38 cellular contexts compared by ENCODE assay signal in genomic region chr12:18302809-18303430, GRCh38. TPM values are rescaled to one million over a fixed set of nuclear protein-coding genes. Genes with fewer than 3 reads are reported as not detected.
"Had no signal": no experiment of that assay in that cellular context is flagged by ENCODE, and none has a peak within 500 bp of the region (broad histone marks: within the 10 kb centered on the region; RNA-seq: fewer than 3 reads in every experiment).

No MANE protein-coding gene starts in this region.

- H3K36me3 ChIP-seq: adrenal gland, brain microvascular endothelial cell had no signal

- ATAC-seq: activated CD4-positive, alpha-beta T cell treated with anti-CD3 and anti-CD28 coated beads for 36 hours; activated CD4-positive, CD25-positive, alpha-beta regulatory T cell treated with anti-CD3 and anti-CD28 coated beads, Interleukin-2, amount 50 U/mL, for 24 hours; activated CD8-positive, alpha-beta memory T cell treated with anti-CD3 and anti-CD28 coated beads, Interleukin-2, amount 10 ng/mL, durations not matched to agents 7 days and 5 days; activated CD8-positive, alpha-beta T cell treated with anti-CD3 and anti-CD28 coated beads, Interleukin-2, amount 10 ng/mL, durations not matched to agents 7 days and 5 days; activated naive CD4-positive, alpha-beta T cell treated with anti-CD3 and anti-CD28 coated beads, Interleukin-2, amount 50 U/mL, for 72 hours; activated T-cell treated with anti-CD3 and anti-CD28 coated beads, Interleukin-2, amount 50 U/mL, for 4 hours; activated T-cell treated with anti-CD3 and anti-CD28 coated beads, Interleukin-2, amount 50 U/mL, for 72 hours; activated T-helper 17 cell treated with anti-CD3 and anti-CD28 coated beads, Interleukin-2, amount 50 U/mL, for 72 hours; body of pancreas had no signal

- FAIRE-seq: astrocyte, TTC549 had no signal

- H3K4me3 ChIP-seq: adrenal gland, body of pancreas, breast epithelium had no signal

- DNase-seq: activated CD4-positive, alpha-beta memory T cell treated with anti-CD3 and anti-CD28 coated beads, Interleukin-2, amount 10 ng/mL, durations not matched to agents 7 days and 5 days; activated CD4-positive, alpha-beta T cell treated with anti-CD3 and anti-CD28 coated beads for 1 hour; activated CD4-positive, alpha-beta T cell treated with anti-CD3 and anti-CD28 coated beads for 36 hours; activated CD4-positive, alpha-beta T cell treated with anti-CD3 and anti-CD28 coated beads for 48 hours; activated CD4-positive, alpha-beta T cell treated with anti-CD3 and anti-CD28 coated beads, Interleukin-2, amount 10 ng/mL, durations not matched to agents 7 days and 5 days; activated CD4-positive, alpha-beta T cell treated with anti-CD3 and anti-CD28 coated beads, Interleukin-2, amount 50 U/mL, for 48 hours; activated CD4-positive, CD25-positive, alpha-beta regulatory T cell; activated CD8-positive, alpha-beta memory T cell treated with anti-CD3 and anti-CD28 coated beads for 24 hours; activated CD8-positive, alpha-beta memory T cell treated with anti-CD3 and anti-CD28 coated beads, Interleukin-2, amount 10 ng/mL, durations not matched to agents 7 days and 5 days; activated CD8-positive, alpha-beta memory T cell treated with anti-CD3 and anti-CD28 coated beads, Interleukin-2, amount 50 U/mL, for 48 hours; activated CD8-positive, alpha-beta T cell treated with anti-CD3 and anti-CD28 coated beads, Interleukin-2, amount 10 ng/mL, durations not matched to agents 7 days and 5 days; activated effector memory CD4-positive, alpha-beta T cell treated with anti-CD3 and anti-CD28 coated beads, Interleukin-2, amount 50 U/mL, for 16 hours; activated gamma-delta T cell treated with Interleukin-2 at 50 U/mL for 16 hours; activated naive CD4-positive, alpha-beta T cell; activated naive CD4-positive, alpha-beta T cell treated with anti-CD3 and anti-CD28 coated beads for 36 hours; activated naive CD4-positive, alpha-beta T cell treated with anti-CD3 and anti-CD28 coated beads, Interleukin-2, amount 50 U/mL, for 16 hours; activated naive CD8-positive, alpha-beta T cell treated with anti-CD3 and anti-CD28 coated beads for 36 hours; activated T-cell treated with anti-CD3 and anti-CD28 coated beads, Interleukin-2, amount 50 U/mL, for 4 hours; activated T-cell treated with anti-CD3 and anti-CD28 coated beads, Interleukin-2, amount 50 U/mL, for 72 hours; adrenal gland; amniotic stem cell; aorta; body of pancreas; brain microvascular endothelial cell; central memory CD4-positive, alpha-beta T cell; T-helper 2 cell; T-helper 9 cell had no signal

- H3K9me3 Mint-ChIP-seq: activated CD4-positive, alpha-beta memory T cell treated with anti-CD3 and anti-CD28 coated beads, Interleukin-2, amount 10 ng/mL, durations not matched to agents 7 days and 5 days had no signal

- H3K27ac ChIP-seq: adrenal gland, body of pancreas, brain microvascular endothelial cell, breast epithelium, VCaP had no signal

- H3K4me1 Mint-ChIP-seq: activated CD4-positive, alpha-beta memory T cell treated with anti-CD3 and anti-CD28 coated beads, Interleukin-2, amount 10 ng/mL, durations not matched to agents 7 days and 5 days; activated CD4-positive, alpha-beta T cell treated with anti-CD3 and anti-CD28 coated beads for 36 hours; activated CD4-positive, alpha-beta T cell treated with anti-CD3 and anti-CD28 coated beads, Interleukin-2, amount 10 ng/mL, durations not matched to agents 7 days and 5 days; activated CD8-positive, alpha-beta memory T cell treated with anti-CD3 and anti-CD28 coated beads, Interleukin-2, amount 10 ng/mL, durations not matched to agents 7 days and 5 days; activated naive CD8-positive, alpha-beta T cell treated with anti-CD3 and anti-CD28 coated beads for 36 hours; activated T-helper 17 cell treated with anti-CD3 and anti-CD28 coated beads, Interleukin-2, amount 50 U/mL, for 72 hours had no signal

- H3K9me3 ChIP-seq: adrenal gland had no signal

- H3K36me3 Mint-ChIP-seq: activated CD8-positive, alpha-beta memory T cell treated with anti-CD3 and anti-CD28 coated beads, Interleukin-2, amount 10 ng/mL, durations not matched to agents 7 days and 5 days; activated naive CD8-positive, alpha-beta T cell treated with anti-CD3 and anti-CD28 coated beads for 36 hours had no signal

- H3K27me3 Mint-ChIP-seq: activated CD4-positive, alpha-beta memory T cell treated with anti-CD3 and anti-CD28 coated beads, Interleukin-2, amount 10 ng/mL, durations not matched to agents 7 days and 5 days; activated CD4-positive, alpha-beta T cell treated with anti-CD3 and anti-CD28 coated beads for 36 hours; activated CD4-positive, alpha-beta T cell treated with anti-CD3 and anti-CD28 coated beads, Interleukin-2, amount 10 ng/mL, durations not matched to agents 7 days and 5 days; activated CD8-positive, alpha-beta memory T cell treated with anti-CD3 and anti-CD28 coated beads, Interleukin-2, amount 10 ng/mL, durations not matched to agents 7 days and 5 days; activated naive CD8-positive, alpha-beta T cell treated with anti-CD3 and anti-CD28 coated beads for 36 hours; activated T-helper 17 cell treated with anti-CD3 and anti-CD28 coated beads, Interleukin-2, amount 50 U/mL, for 72 hours had no signal

- H3K4me3 Mint-ChIP-seq: activated CD4-positive, alpha-beta memory T cell treated with anti-CD3 and anti-CD28 coated beads, Interleukin-2, amount 10 ng/mL, durations not matched to agents 7 days and 5 days; activated CD4-positive, alpha-beta T cell treated with anti-CD3 and anti-CD28 coated beads for 36 hours; activated CD4-positive, alpha-beta T cell treated with anti-CD3 and anti-CD28 coated beads, Interleukin-2, amount 10 ng/mL, durations not matched to agents 7 days and 5 days; activated CD8-positive, alpha-beta memory T cell treated with anti-CD3 and anti-CD28 coated beads, Interleukin-2, amount 10 ng/mL, durations not matched to agents 7 days and 5 days; activated CD8-positive, alpha-beta T cell treated with anti-CD3 and anti-CD28 coated beads, Interleukin-2, amount 10 ng/mL, durations not matched to agents 7 days and 5 days; activated naive CD4-positive, alpha-beta T cell treated with anti-CD3 and anti-CD28 coated beads for 36 hours; activated naive CD8-positive, alpha-beta T cell treated with anti-CD3 and anti-CD28 coated beads for 36 hours; activated T-cell treated with anti-CD3 and anti-CD28 coated beads, Interleukin-2, amount 50 U/mL, for 4 hours; activated T-cell treated with anti-CD3 and anti-CD28 coated beads, Interleukin-2, amount 50 U/mL, for 72 hours; activated T-helper 1 cell treated with anti-CD3 and anti-CD28 coated beads, Interleukin-12 subunit alpha, Interleukin-12 subunit beta, Interleukin-2, Interleukin-4 antibody, amounts not matched to agents 30 ng/mL and 10 ng/mL and 1 ng/mL, durations not matched to agents 14 hours and 24 hours and 36 hours; activated T-helper 17 cell treated with anti-CD3 and anti-CD28 coated beads, Interleukin-2, amount 50 U/mL, for 72 hours; T-helper 1 cell treated with Interleukin-12 subunit alpha and Interleukin-12 subunit beta and Interleukin-4 antibody, amounts not matched to agents 30 μg/mL and 1 μg/mL, for 36 hours; T-helper 2 cell treated with Interferon-gamma antibody and Interleukin-4, amounts not matched to agents 5 μg/mL and 100 μg/mL, for 36 hours had no signal

- H3K27me3 ChIP-seq: adrenal gland, body of pancreas, brain microvascular endothelial cell, breast epithelium had no signal

- H3K27ac Mint-ChIP-seq: activated CD4-positive, alpha-beta memory T cell treated with anti-CD3 and anti-CD28 coated beads, Interleukin-2, amount 10 ng/mL, durations not matched to agents 7 days and 5 days; activated CD4-positive, alpha-beta T cell treated with anti-CD3 and anti-CD28 coated beads for 36 hours; activated CD4-positive, alpha-beta T cell treated with anti-CD3 and anti-CD28 coated beads, Interleukin-2, amount 10 ng/mL, durations not matched to agents 7 days and 5 days; activated CD8-positive, alpha-beta memory T cell treated with anti-CD3 and anti-CD28 coated beads, Interleukin-2, amount 10 ng/mL, durations not matched to agents 7 days and 5 days; activated CD8-positive, alpha-beta T cell treated with anti-CD3 and anti-CD28 coated beads, Interleukin-2, amount 10 ng/mL, durations not matched to agents 7 days and 5 days; activated naive CD4-positive, alpha-beta T cell treated with anti-CD3 and anti-CD28 coated beads for 36 hours; activated naive CD4-positive, alpha-beta T cell treated with anti-CD3 and anti-CD28 coated beads, Interleukin-2, amount 50 U/mL, for 72 hours; activated naive CD8-positive, alpha-beta T cell treated with anti-CD3 and anti-CD28 coated beads for 36 hours; activated T-cell treated with anti-CD3 and anti-CD28 coated beads, Interleukin-2, amount 50 U/mL, for 72 hours; activated T-helper 1 cell treated with anti-CD3 and anti-CD28 coated beads, Interleukin-12 subunit alpha, Interleukin-12 subunit beta, Interleukin-2, Interleukin-4 antibody, amounts not matched to agents 30 ng/mL and 10 ng/mL and 1 ng/mL, durations not matched to agents 14 hours and 24 hours and 36 hours; activated T-helper 17 cell treated with anti-CD3 and anti-CD28 coated beads, Interleukin-2, amount 50 U/mL, for 72 hours; T-helper 1 cell treated with Interleukin-12 subunit alpha and Interleukin-12 subunit beta and Interleukin-4 antibody, amounts not matched to agents 30 μg/mL and 1 μg/mL, for 36 hours; T-helper 2 cell treated with Interferon-gamma antibody and Interleukin-4, amounts not matched to agents 5 μg/mL and 100 μg/mL, for 36 hours had no signal

- H3K4me1 ChIP-seq: adrenal gland, body of pancreas, breast epithelium had no signal

RNA-seq across cellular contexts. Expression of gene PIK3C2G, which starts 41.6 kb away (rescaled TPM):
- total RNA-seq: activated CD4-positive, alpha-beta memory T cell treated with anti-CD3 and anti-CD28 coated beads, Interleukin-2, amount 10 ng/mL, durations not matched to agents 7 days and 5 days; activated CD4-positive, alpha-beta T cell treated with anti-CD3 and anti-CD28 coated beads for 36 hours; activated CD4-positive, alpha-beta T cell treated with anti-CD3 and anti-CD28 coated beads, Interleukin-2, amount 10 ng/mL, durations not matched to agents 7 days and 5 days; activated CD8-positive, alpha-beta memory T cell treated with anti-CD3 and anti-CD28 coated beads, Interleukin-2, amount 10 ng/mL, durations not matched to agents 7 days and 5 days; activated CD8-positive, alpha-beta T cell treated with anti-CD3 and anti-CD28 coated beads, Interleukin-2, amount 10 ng/mL, durations not matched to agents 7 days and 5 days; activated naive CD4-positive, alpha-beta T cell treated with anti-CD3 and anti-CD28 coated beads for 36 hours; activated naive CD4-positive, alpha-beta T cell treated with anti-CD3 and anti-CD28 coated beads, Interleukin-2, amount 50 U/mL, for 72 hours; activated naive CD8-positive, alpha-beta T cell treated with anti-CD3 and anti-CD28 coated beads for 36 hours; activated T-cell treated with anti-CD3 and anti-CD28 coated beads, Interleukin-2, amount 50 U/mL, for 4 hours; activated T-cell treated with anti-CD3 and anti-CD28 coated beads, Interleukin-2, amount 50 U/mL, for 72 hours; activated T-helper 1 cell treated with anti-CD3 and anti-CD28 coated beads, Interleukin-12 subunit alpha, Interleukin-12 subunit beta, Interleukin-2, Interleukin-4 antibody, amounts not matched to agents 30 ng/mL and 10 ng/mL and 1 ng/mL, durations not matched to agents 14 hours and 24 hours and 36 hours; activated T-helper 17 cell treated with anti-CD3 and anti-CD28 coated beads, Interleukin-2, amount 50 U/mL, for 72 hours; cardiac septum had no signal
